ENCODE assay signal across 10 cellular contexts in genomic region chr2:165646321-165646801, GRCh38.
DNase-seq lines count a peak whose midpoint lies in the region; TF ChIP-seq lines count a peak whose summit lies in the region.
"Had no signal": no experiment of that assay in that cellular context is flagged by ENCODE, and none has a peak within 500 bp of the region (broad histone marks: within the 10 kb centered on the region; RNA-seq: fewer than 3 reads in every experiment).

No MANE protein-coding gene starts in this region.

- peaks cover 3% of the 10 kb centered on the region for H3K36me3 Mint-ChIP-seq in progenitor cell of endocrine pancreas (ENCODE audit: insufficient read depth)
- no peaks in the 10 kb centered on the region for H3K36me3 Mint-ChIP-seq in activated T-helper 2 cell treated with anti-CD3 and anti-CD28 coated beads, Interferon-gamma antibody, Interleukin-2, Interleukin-4, amounts not matched to agents 10 μg/mL and 5 μg/mL and 100 μg/mL, durations not matched to agents 14 hours and 24 hours and 36 hours (ENCODE audit: low read depth)
- H3K36me3 Mint-ChIP-seq: immature natural killer cell had no signal

- in situ Hi-C loops in astrocyte of the spinal cord (cut with HindIII; ENCODE audit: low sequenced_read_pairs), result no loop called here

- TF ChIP-seq CTCF in astrocyte of the spinal cord (IDR thresholded peaks at IDR 0.05; ENCODE audit: low read depth, low read length) (no peak), progenitor cell of endocrine pancreas (IDR thresholded peaks at IDR 0.05; ENCODE audit: unreplicated experiment) (no peak)

- peak overlapping the region; percentile 13 for H3K27ac Mint-ChIP-seq in progenitor cell of endocrine pancreas
- no peak overlapping the region for H3K27ac Mint-ChIP-seq in activated T-helper 2 cell treated with anti-CD3 and anti-CD28 coated beads, Interferon-gamma antibody, Interleukin-2, Interleukin-4, amounts not matched to agents 10 μg/mL and 5 μg/mL and 100 μg/mL, durations not matched to agents 14 hours and 24 hours and 36 hours
- H3K27ac Mint-ChIP-seq: activated CD4-positive, alpha-beta memory T cell treated with anti-CD3 and anti-CD28 coated beads, Interleukin-2, amount 10 ng/mL, durations not matched to agents 7 days and 5 days; immature natural killer cell had no signal

- no peaks in the 10 kb centered on the region for H3K27me3 Mint-ChIP-seq in progenitor cell of endocrine pancreas
- peaks cover 10% of the 10 kb centered on the region for H3K27me3 Mint-ChIP-seq in activated T-helper 2 cell treated with anti-CD3 and anti-CD28 coated beads, Interferon-gamma antibody, Interleukin-2, Interleukin-4, amounts not matched to agents 10 μg/mL and 5 μg/mL and 100 μg/mL, durations not matched to agents 14 hours and 24 hours and 36 hours (ENCODE audit: low read depth)

- peak; percentile 0 for DNase-seq in GM04503 (ENCODE audit: low read depth)
- DNase-seq in NCI-H187 treated with DMSO at 0.1 percent for 48 hours (lab: John Stamatoyannopoulos, UW), result peak; percentile 37
- peak; percentile 8 for DNase-seq in astrocyte of the spinal cord (ENCODE audit: low read depth, low spot score)
- no peak for DNase-seq in progenitor cell of endocrine pancreas (ENCODE audit: low spot score, unreplicated experiment)
- no peak for DNase-seq in activated T-helper 2 cell treated with anti-CD3 and anti-CD28 coated beads, Interferon-gamma antibody, Interleukin-2, Interleukin-4, amounts not matched to agents 10 μg/mL and 5 μg/mL and 100 μg/mL, durations not matched to agents 14 hours and 24 hours and 36 hours (ENCODE audit: low spot score)
- no peak for DNase-seq in MV-4-11 (lab: John Stamatoyannopoulos, UW)
- DNase-seq in head of caudate nucleus, result no peak
- DNase-seq: activated CD4-positive, alpha-beta memory T cell treated with anti-CD3 and anti-CD28 coated beads, Interleukin-2, amount 10 ng/mL, durations not matched to agents 7 days and 5 days; activated gamma-delta T cell; immature natural killer cell had no signal

- H3K4me3 ChIP-seq in astrocyte of the spinal cord (ENCODE audit: low read depth, low read length), result no peak overlapping the region

- H3K9me3 Mint-ChIP-seq in progenitor cell of endocrine pancreas (ENCODE audit: low read depth), result peaks cover 7% of the 10 kb centered on the region
- no peaks in the 10 kb centered on the region for H3K9me3 Mint-ChIP-seq in activated T-helper 2 cell treated with anti-CD3 and anti-CD28 coated beads, Interferon-gamma antibody, Interleukin-2, Interleukin-4, amounts not matched to agents 10 μg/mL and 5 μg/mL and 100 μg/mL, durations not matched to agents 14 hours and 24 hours and 36 hours
- H3K9me3 Mint-ChIP-seq: activated CD4-positive, alpha-beta memory T cell treated with anti-CD3 and anti-CD28 coated beads, Interleukin-2, amount 10 ng/mL, durations not matched to agents 7 days and 5 days had no signal

- peaks cover 1% of the 10 kb centered on the region for H3K4me1 Mint-ChIP-seq in progenitor cell of endocrine pancreas (ENCODE audit: low read depth)
- H3K4me1 Mint-ChIP-seq in activated T-helper 2 cell treated with anti-CD3 and anti-CD28 coated beads, Interferon-gamma antibody, Interleukin-2, Interleukin-4, amounts not matched to agents 10 μg/mL and 5 μg/mL and 100 μg/mL, durations not matched to agents 14 hours and 24 hours and 36 hours (ENCODE audit: low read depth), result no peaks in the 10 kb centered on the region
- H3K4me1 Mint-ChIP-seq: activated CD4-positive, alpha-beta memory T cell treated with anti-CD3 and anti-CD28 coated beads, Interleukin-2, amount 10 ng/mL, durations not matched to agents 7 days and 5 days; immature natural killer cell had no signal

- intact Hi-C loops in activated T-helper 2 cell treated with anti-CD3 and anti-CD28 coated beads, Interferon-gamma antibody, Interleukin-2, Interleukin-4, amounts not matched to agents 10 μg/mL and 5 μg/mL and 100 μg/mL, durations not matched to agents 14 hours and 24 hours and 36 hours (cut with micrococcal nuclease), result no loop called here
- intact Hi-C loops in head of caudate nucleus (cut with DNase I), result no loop called here

- no peak overlapping the region for H3K4me3 Mint-ChIP-seq in progenitor cell of endocrine pancreas (ENCODE audit: low read depth)
- H3K4me3 Mint-ChIP-seq in activated T-helper 2 cell treated with anti-CD3 and anti-CD28 coated beads, Interferon-gamma antibody, Interleukin-2, Interleukin-4, amounts not matched to agents 10 μg/mL and 5 μg/mL and 100 μg/mL, durations not matched to agents 14 hours and 24 hours and 36 hours (ENCODE audit: low read depth), result no peak overlapping the region
- H3K4me3 Mint-ChIP-seq: activated CD4-positive, alpha-beta memory T cell treated with anti-CD3 and anti-CD28 coated beads, Interleukin-2, amount 10 ng/mL, durations not matched to agents 7 days and 5 days; immature natural killer cell had no signal

Comparison
In these comparisons a context has a peak if more than half of its experiments do, and no peak if none do; other contexts are left out.
1. DNase-seq: peak in GM04503 (single experiment), NCI-H187 treated with DMSO at 0.1 percent for 48 hours (single experiment) and astrocyte of the spinal cord (single experiment); none in progenitor cell of endocrine pancreas (single experiment), activated T-helper 2 cell treated with anti-CD3 and anti-CD28 coated beads, Interferon-gamma antibody, Interleukin-2, Interleukin-4, amounts not matched to agents 10 μg/mL and 5 μg/mL and 100 μg/mL, durations not matched to agents 14 hours and 24 hours and 36 hours (single experiment), MV-4-11 (single experiment) and head of caudate nucleus (0 of 42).